In the genomic region with DNA sequence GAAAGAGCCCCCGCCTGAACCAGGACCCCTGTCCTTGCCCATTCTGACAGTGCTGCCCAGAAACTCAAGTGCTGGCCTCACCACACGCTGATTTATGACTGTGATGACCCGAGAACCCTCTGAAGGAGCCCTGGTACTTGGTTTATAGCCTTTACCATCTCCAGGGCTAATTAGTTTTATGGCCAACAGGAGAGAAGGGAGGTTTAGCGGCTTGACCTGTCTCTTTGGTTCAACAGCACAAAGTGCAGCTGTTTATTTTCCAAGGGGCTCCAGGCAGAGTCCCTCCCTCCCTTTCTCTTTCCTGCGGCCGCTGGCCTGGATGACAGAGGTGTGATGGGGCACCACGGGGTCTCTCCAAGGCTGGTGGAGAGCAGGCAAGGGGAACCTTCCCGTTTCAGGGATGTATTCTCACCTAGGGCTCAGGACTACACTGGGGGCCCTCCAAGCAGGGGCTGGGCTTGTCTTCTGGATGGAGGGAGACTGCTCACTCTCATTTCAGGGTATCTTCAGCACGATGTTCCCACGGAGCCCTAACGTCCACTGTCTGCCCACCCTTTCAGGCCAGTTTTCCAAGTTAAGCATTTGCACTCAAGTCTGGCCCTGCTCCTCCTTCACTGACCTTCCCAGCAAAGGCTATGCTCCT, we compare ENCODE assay signal across 25 cellular contexts.
"Had no signal": no experiment of that assay in that cellular context is flagged by ENCODE, and none has a peak within 500 bp of the region (broad histone marks: within the 10 kb centered on the region; RNA-seq: fewer than 3 reads in every experiment).

No MANE protein-coding gene starts in this region.

- H3K4me1 ChIP-seq: parathyroid adenoma, psoas muscle had no signal

- H3K36me3 ChIP-seq: esophagus squamous epithelium, tibial nerve had no signal

- DNase-seq: activated CD4-positive, alpha-beta memory T cell treated with anti-CD3 and anti-CD28 coated beads for 36 hours; activated CD4-positive, alpha-beta T cell treated with anti-CD3 and anti-CD28 coated beads, Interleukin-2, amount 10 ng/mL, durations not matched to agents 24 days and 14 days; activated CD4-positive, CD25-positive, alpha-beta regulatory T cell treated with anti-CD3 and anti-CD28 coated beads, Interleukin-2, amount 50 U/mL, for 72 hours; activated CD8-positive, alpha-beta memory T cell treated with anti-CD3 and anti-CD28 coated beads, Interleukin-2, amount 50 U/mL, for 48 hours; activated gamma-delta T cell; activated naive CD4-positive, alpha-beta T cell treated with anti-CD3 and anti-CD28 coated beads, Interleukin-2, amount 10 ng/mL, durations not matched to agents 7 days and 5 days; activated naive CD8-positive, alpha-beta T cell treated with anti-CD3 and anti-CD28 coated beads, Interleukin-2, amount 10 ng/mL, durations not matched to agents 7 days and 5 days; activated T-cell treated with anti-CD3 and anti-CD28 coated beads, Interleukin-2, amount 50 U/mL, for 24 hours; amniotic stem cell; dermis blood vessel endothelial cell; effector CD4-positive, alpha-beta T cell; esophagus squamous epithelium; foreskin melanocyte; midbrain; naive thymus-derived CD4-positive, alpha-beta T cell; occipital lobe; psoas muscle; stimulated activated CD4-positive, alpha-beta T cell treated with anti-CD3 and anti-CD28 coated beads, Interleukin-15, amount 100 ng/mL, for 24 hours; stimulated activated naive CD4-positive, alpha-beta T cell treated with Interleukin-2 at 50 U/mL for 16 hours; T-helper 2 cell had no signal

- ATAC-seq: naive thymus-derived CD4-positive, alpha-beta T cell; psoas muscle had no signal

- H3K9me3 ChIP-seq: esophagus squamous epithelium, psoas muscle, tibial nerve had no signal

- FAIRE-seq: colon, endometrium had no signal

- H3K27ac ChIP-seq: epithelial cell of prostate, esophagus squamous epithelium, parathyroid adenoma, psoas muscle, tibial nerve had no signal

- H3K27me3 ChIP-seq: tibial nerve had no signal

- H3K4me3 ChIP-seq: esophagus squamous epithelium, psoas muscle, tibial nerve had no signal
